Comparison of ENCODE assay signal across 13 cellular contexts in genomic region chr1:115545096-115545720, GRCh38.
DNase-seq lines count a peak whose midpoint lies in the region; ATAC-seq and TF ChIP-seq lines count a peak whose summit lies in the region.
"Had no signal": no experiment of that assay in that cellular context is flagged by ENCODE, and none has a peak within 500 bp of the region (broad histone marks: within the 10 kb centered on the region; RNA-seq: fewer than 3 reads in every experiment).

No MANE protein-coding gene starts in this region.

- H3K36me3 ChIP-seq in Panc1 (ENCODE audit: control insufficient read depth, insufficient read depth, low read length): no peaks in the 10 kb centered on the region
- no peaks in the 10 kb centered on the region for H3K36me3 ChIP-seq in endodermal cell (ENCODE audit: control insufficient read depth, insufficient read depth, low read length)
- no peaks in the 10 kb centered on the region for H3K36me3 ChIP-seq in parathyroid adenoma (ENCODE audit: control insufficient read depth, insufficient read depth, low read length)

- H3K4me1 Mint-ChIP-seq in endodermal cell: peaks cover 15% of the 10 kb centered on the region
- H3K4me1 Mint-ChIP-seq: activated CD4-positive, alpha-beta T cell treated with anti-CD3 and anti-CD28 coated beads, Interleukin-2, amount 10 ng/mL, durations not matched to agents 24 days and 14 days; immature natural killer cell; stimulated activated memory B cell treated with anti-CD40 and anti-IgM and Interleukin-4, amounts not matched to agents 10 μg/mL and 1 μg/mL and 100 μg/mL, for 72 hours had no signal

- H3K27ac Mint-ChIP-seq in endodermal cell: peak overlapping the region; percentile 98
- H3K27ac Mint-ChIP-seq: activated CD4-positive, alpha-beta T cell treated with anti-CD3 and anti-CD28 coated beads, Interleukin-2, amount 10 ng/mL, durations not matched to agents 24 days and 14 days; immature natural killer cell; stimulated activated memory B cell treated with anti-CD40 and anti-IgM and Interleukin-4, amounts not matched to agents 10 μg/mL and 1 μg/mL and 100 μg/mL, for 72 hours had no signal

- DNase-seq in ELR (ENCODE audit: low read depth): peak; percentile 18
- no peak for DNase-seq in Panc1 (ENCODE audit: low read depth, low spot score)
- DNase-seq in endodermal cell: peak; percentile 63
- no peak for DNase-seq in AG08396 (ENCODE audit: low spot score)
- DNase-seq in superior temporal gyrus (ENCODE audit: extremely low spot score): no peak
- no peak for DNase-seq in AG08395 (ENCODE audit: low spot score)
- no peak for DNase-seq in NCI-H128 (lab: John Stamatoyannopoulos, UW; ENCODE audit: unreplicated experiment)
- DNase-seq: activated CD4-positive, alpha-beta T cell treated with anti-CD3 and anti-CD28 coated beads, Interleukin-2, amount 10 ng/mL, durations not matched to agents 24 days and 14 days; immature natural killer cell; MV-4-11; stimulated activated CD4-positive, alpha-beta T cell treated with anti-CD3 and anti-CD28 coated beads, Interleukin-4, amount 100 ng/mL, for 4 hours had no signal

- H3K27ac ChIP-seq in Panc1 (ENCODE audit: low read length) (peak overlapping the region; percentile 7; the same call in 1 of the 2 replicates), endodermal cell (ENCODE audit: low read depth, low read length) (no peak overlapping the region), parathyroid adenoma (no peak overlapping the region)

- POLR2A ChIA-PET in Panc1 (lab: Charles Lee): no interaction called here

- H3K4me3 Mint-ChIP-seq in endodermal cell: no peak overlapping the region
- H3K4me3 Mint-ChIP-seq: activated CD4-positive, alpha-beta T cell treated with anti-CD3 and anti-CD28 coated beads, Interleukin-2, amount 10 ng/mL, durations not matched to agents 24 days and 14 days; immature natural killer cell; stimulated activated memory B cell treated with anti-CD40 and anti-IgM and Interleukin-4, amounts not matched to agents 10 μg/mL and 1 μg/mL and 100 μg/mL, for 72 hours had no signal

- TF ChIP-seq CTCF in Panc1 (IDR thresholded peaks at IDR 0.05) (no peak), endodermal cell (conservative IDR thresholded peaks at IDR 0.05) (no peak), parathyroid adenoma (IDR thresholded peaks at IDR 0.05) (no peak)

- H3K4me2 ChIP-seq in parathyroid adenoma (ENCODE audit: low read length): no peak overlapping the region

- peak overlapping the region; percentile 59 for H2AFZ ChIP-seq in parathyroid adenoma

- WGBS in endodermal cell (ENCODE audit: insufficient coverage in 1 of 2, insufficient read length in 1 of 2), 2 experiments: 84 to 89% methylated on average over 7 to 15 of the region's 15 CpGs

- in situ Hi-C loops in Panc1 (cut with HindIII; ENCODE audit: low pct_unique_long_range_greater_than_20kb, low sequenced_read_pairs): no loop called here

- H3K9ac ChIP-seq in endodermal cell (ENCODE audit: extremely low read depth, low read length, poor library complexity, severe bottlenecking): peak overlapping the region; percentile 4
- H3K9ac ChIP-seq in parathyroid adenoma: no peak overlapping the region

- H3K27me3 Mint-ChIP-seq in endodermal cell (ENCODE audit: insufficient read depth): peaks cover 5% of the 10 kb centered on the region
- H3K27me3 Mint-ChIP-seq: activated CD4-positive, alpha-beta T cell treated with anti-CD3 and anti-CD28 coated beads, Interleukin-2, amount 10 ng/mL, durations not matched to agents 24 days and 14 days had no signal

- H3K4me3 ChIP-seq in Panc1 (ENCODE audit: low read depth in 2 of 2, low read length in 2 of 2) (no peak overlapping the region), endodermal cell (ENCODE audit: low read length) (no peak overlapping the region), parathyroid adenoma (ENCODE audit: low read depth, low read length) (no peak overlapping the region)

- no peaks in the 10 kb centered on the region for H3K79me2 ChIP-seq in parathyroid adenoma

- intact Hi-C loops in Panc1 (cut with micrococcal nuclease; ENCODE audit: unreplicated experiment): no loop called here

- no TSS peak for BruUV-seq in Panc1 (replicated peaks; lab: Mats Ljungman, UMichigan)

- no peaks in the 10 kb centered on the region for H3K9me3 Mint-ChIP-seq in endodermal cell
- H3K9me3 Mint-ChIP-seq: activated CD4-positive, alpha-beta T cell treated with anti-CD3 and anti-CD28 coated beads, Interleukin-2, amount 10 ng/mL, durations not matched to agents 24 days and 14 days; immature natural killer cell had no signal

- no peaks in the 10 kb centered on the region for H3K36me3 Mint-ChIP-seq in endodermal cell (ENCODE audit: low read depth)
- H3K36me3 Mint-ChIP-seq: immature natural killer cell; stimulated activated memory B cell treated with anti-CD40 and anti-IgM and Interleukin-4, amounts not matched to agents 10 μg/mL and 1 μg/mL and 100 μg/mL, for 72 hours had no signal

- H3K9me3 ChIP-seq in Panc1 (ENCODE audit: control insufficient read depth, insufficient read depth, low read depth, low read length) (no peaks in the 10 kb centered on the region), endodermal cell (ENCODE audit: control insufficient read depth, low read length) (no peaks in the 10 kb centered on the region), parathyroid adenoma (ENCODE audit: control insufficient read depth, low read length) (no peaks in the 10 kb centered on the region)

- CTCF ChIA-PET in Panc1 (lab: Charles Lee): interaction anchor here (0.6 kb wide), 1 partner anchor 97 kb away, joined by 3 read pairs; no protein-coding TSS in a partner anchor

- no peaks in the 10 kb centered on the region for H3K27me3 ChIP-seq in Panc1 (ENCODE audit: control insufficient read depth, insufficient read depth, low read length)
- no peaks in the 10 kb centered on the region for H3K27me3 ChIP-seq in endodermal cell (ENCODE audit: control insufficient read depth, insufficient read depth, low read length, poor library complexity, severe bottlenecking)
- no peaks in the 10 kb centered on the region for H3K27me3 ChIP-seq in parathyroid adenoma (ENCODE audit: control insufficient read depth, insufficient read depth, low read length)

- H3K4me1 ChIP-seq in Panc1 (ENCODE audit: control insufficient read depth, insufficient read depth, low read length): peaks cover 9% of the 10 kb centered on the region; the same call in 1 of the 2 replicates
- H3K4me1 ChIP-seq in endodermal cell (ENCODE audit: control insufficient read depth, insufficient read depth, low read length): peaks cover 7% of the 10 kb centered on the region
- H3K4me1 ChIP-seq in parathyroid adenoma: no peaks in the 10 kb centered on the region

- peak; percentile 43 for ATAC-seq in Panc1
- ATAC-seq: stimulated activated memory B cell treated with anti-CD40 and anti-IgM and Interleukin-4, amounts not matched to agents 10 μg/mL and 1 μg/mL and 100 μg/mL, for 72 hours had no signal

Comparison
In these comparisons a context has a peak if more than half of its experiments do, and no peak if none do; other contexts are left out.
1. DNase-seq: peak in ELR (single experiment) and endodermal cell (single experiment); none in Panc1 (single experiment), AG08396 (single experiment), superior temporal gyrus (single experiment), AG08395 (single experiment) and NCI-H128 (single experiment).